In genomic region chr22:40112595-40112994, GRCh38 we compare ENCODE assay signal across 22 cellular contexts.
"Had no signal": no experiment of that assay in that cellular context is flagged by ENCODE, and none has a peak within 500 bp of the region (broad histone marks: within the 10 kb centered on the region; RNA-seq: fewer than 3 reads in every experiment).

No MANE protein-coding gene starts in this region.

- H3K9me3 Mint-ChIP-seq: activated naive CD8-positive, alpha-beta T cell treated with anti-CD3 and anti-CD28 coated beads, Interleukin-2, amount 50 U/mL, for 24 hours; activated T-cell treated with anti-CD3 and anti-CD28 coated beads, Interleukin-2, amount 50 U/mL, for 72 hours; neural progenitor cell; type B pancreatic cell had no signal

- H3K27ac Mint-ChIP-seq: activated naive CD8-positive, alpha-beta T cell treated with anti-CD3 and anti-CD28 coated beads, Interleukin-2, amount 50 U/mL, for 24 hours; type B pancreatic cell had no signal

- H3K4me3 ChIP-seq: colonic mucosa, lung, neural progenitor cell, prostate gland, right atrium auricular region, stomach had no signal

- H3K27me3 ChIP-seq: brain microvascular endothelial cell, colonic mucosa, neural progenitor cell, right atrium auricular region, stomach had no signal

- H3K9me3 ChIP-seq: colonic mucosa, prostate gland, right atrium auricular region, stomach had no signal

- H3K27ac ChIP-seq: brain microvascular endothelial cell, colonic mucosa, neural progenitor cell, prostate gland, right atrium auricular region, stomach, WERI-Rb-1 had no signal

- ATAC-seq: activated naive CD8-positive, alpha-beta T cell treated with anti-CD3 and anti-CD28 coated beads, Interleukin-2, amount 50 U/mL, for 24 hours; activated T-cell treated with anti-CD3 and anti-CD28 coated beads, Interleukin-2, amount 50 U/mL, for 72 hours; left lobe of liver had no signal

- H3K36me3 Mint-ChIP-seq: neural progenitor cell, type B pancreatic cell had no signal

- H3K36me3 ChIP-seq: brain microvascular endothelial cell, colonic mucosa, neural progenitor cell, prostate gland, right atrium auricular region, stomach, WERI-Rb-1 had no signal

- H3K9ac ChIP-seq: neural progenitor cell had no signal

- H3K4me1 ChIP-seq: colonic mucosa had no signal

- H3K27me3 Mint-ChIP-seq: activated naive CD8-positive, alpha-beta T cell treated with anti-CD3 and anti-CD28 coated beads, Interleukin-2, amount 50 U/mL, for 24 hours; type B pancreatic cell had no signal

- H3K4me2 ChIP-seq: neural progenitor cell had no signal

- H3K4me3 Mint-ChIP-seq: activated naive CD8-positive, alpha-beta T cell treated with anti-CD3 and anti-CD28 coated beads, Interleukin-2, amount 50 U/mL, for 24 hours; activated T-cell treated with anti-CD3 and anti-CD28 coated beads, Interleukin-2, amount 50 U/mL, for 72 hours; neural progenitor cell; type B pancreatic cell had no signal

- DNase-seq: activated CD4-positive, alpha-beta T cell treated with anti-CD3 and anti-CD28 coated beads for 48 hours; activated CD8-positive, alpha-beta memory T cell treated with anti-CD3 and anti-CD28 coated beads, Interleukin-2, amount 50 U/mL, for 4 hours; activated gamma-delta T cell; activated naive CD8-positive, alpha-beta T cell treated with anti-CD3 and anti-CD28 coated beads, Interleukin-2, amount 50 U/mL, for 24 hours; activated T-cell treated with anti-CD3 and anti-CD28 coated beads, Interleukin-2, amount 50 U/mL, for 72 hours; aorta; brain microvascular endothelial cell; central memory CD4-positive, alpha-beta T cell; colonic mucosa; foreskin melanocyte; glutamatergic neuron; hypothalamus; stimulated activated CD4-positive, alpha-beta T cell treated with anti-CD3 and anti-CD28 coated beads, Interleukin-12 subunit alpha, Interleukin-12 subunit beta, amount 100 ng/mL, for 4 hours; stimulated activated CD4-positive, alpha-beta T cell treated with anti-CD3 and anti-CD28 coated beads, Interleukin-1b, Interleukin-23, amount 100 ng/mL, for 48 hours; stomach; WERI-Rb-1 had no signal
